ENCODE assay signal across 22 cellular contexts in the genomic region with DNA sequence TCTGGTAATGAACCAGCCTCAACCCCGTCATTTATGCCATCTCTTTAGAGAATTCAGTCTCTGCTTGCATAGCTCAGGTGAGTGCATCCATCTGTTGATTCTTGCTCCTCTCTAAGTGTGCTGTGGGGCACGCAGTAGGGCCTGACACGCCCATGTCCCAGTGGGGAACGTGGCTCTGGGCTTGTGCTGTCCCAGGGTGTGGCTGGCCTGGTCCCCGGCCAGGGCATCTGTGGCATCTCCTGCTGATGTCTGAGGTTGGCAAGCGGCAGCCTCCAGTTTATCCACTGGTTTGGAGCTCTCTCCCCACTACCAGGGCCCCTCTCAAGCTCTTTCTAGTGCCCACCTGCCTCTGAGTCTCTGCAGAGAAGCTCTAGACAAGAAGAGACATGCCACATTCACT.
DNase-seq lines count a peak whose midpoint lies in the region; ATAC-seq, FAIRE-seq and TF ChIP-seq lines count a peak whose summit lies in the region.
"Had no signal": no experiment of that assay in that cellular context is flagged by ENCODE, and none has a peak within 500 bp of the region (broad histone marks: within the 10 kb centered on the region; RNA-seq: fewer than 3 reads in every experiment).

No MANE protein-coding gene starts in this region.

- H3K4me3 Mint-ChIP-seq in MCF 10A (ENCODE audit: unreplicated experiment) = no peak overlapping the region
- no peak overlapping the region for H3K4me3 Mint-ChIP-seq in T-helper 17 cell
- H3K4me3 Mint-ChIP-seq: CD4-positive, alpha-beta memory T cell had no signal

- dilution Hi-C loops in mammary epithelial cell (cut with HindIII; ENCODE audit: low sequenced_read_pairs) = no loop called here
- dilution Hi-C loops in keratinocyte (cut with MboI; ENCODE audit: extremely low pct_ligation_motif_present, low sequenced_read_pairs) = loop anchor here (25.0 kb wide), 1 partner anchor 191 kb away; a partner anchor contains a TSS

- H3K4me2 ChIP-seq in mammary epithelial cell (ENCODE audit: insufficient read depth, low read depth, low read length) = no peak overlapping the region
- H3K4me2 ChIP-seq in keratinocyte (ENCODE audit: control insufficient read depth, extremely low read depth, insufficient read depth, low read depth, low read length) = peak overlapping the region; percentile 24
- H3K4me2 ChIP-seq: A549, KMS-11 had no signal

- no peaks in the 10 kb centered on the region for H3K9me1 ChIP-seq in keratinocyte (ENCODE audit: control insufficient read depth, extremely low read depth, insufficient read depth, low read length)

- H3K27ac Mint-ChIP-seq in MCF 10A (ENCODE audit: low read depth, unreplicated experiment) = no peak overlapping the region
- H3K27ac Mint-ChIP-seq in T-helper 17 cell = peak overlapping the region; percentile 67
- H3K27ac Mint-ChIP-seq: CD4-positive, alpha-beta memory T cell had no signal

- POLR2A ChIA-PET in MCF 10A (lab: Yijun Ruan, JAX) = interaction anchor here (0.7 to 1.7 kb wide), 4 partner anchors 8 to 74 kb away, joined by 3 to 7 read pairs (median 4); no protein-coding TSS in a partner anchor

- no peak overlapping the region for H3K27ac ChIP-seq in mammary epithelial cell (ENCODE audit: insufficient read depth, low read depth, low read length)
- no peak overlapping the region for H3K27ac ChIP-seq in keratinocyte (ENCODE audit: control insufficient read depth, insufficient read depth, low read length)
- no peak overlapping the region for H3K27ac ChIP-seq in upper lobe of right lung
- H3K27ac ChIP-seq: A549, KMS-11, SK-N-MC had no signal

- WGBS in mammary epithelial cell (ENCODE audit: low coverage, missing lambda C conversion rate) = 55% methylated on average over 6 of the region's 6 CpGs

- no peaks in the 10 kb centered on the region for H3K9me3 Mint-ChIP-seq in MCF 10A (ENCODE audit: unreplicated experiment)
- H3K9me3 Mint-ChIP-seq: CD4-positive, alpha-beta memory T cell had no signal

- H2AFZ ChIP-seq in mammary epithelial cell (ENCODE audit: low read depth, low read length) (peak overlapping the region; percentile 62), keratinocyte (ENCODE audit: control insufficient read depth, low read length) (peak overlapping the region; percentile 17)

- in situ Hi-C loops in mammary epithelial cell (cut with MboI; ENCODE audit: low sequenced_read_pairs in 2 of 2) = no loop called here

- H3K9ac ChIP-seq in mammary epithelial cell (ENCODE audit: insufficient read depth, low read length) (no peak overlapping the region), keratinocyte (ENCODE audit: control insufficient read depth, extremely low read depth, insufficient read depth, low read length) (peak overlapping the region; percentile 17)
- H3K9ac ChIP-seq: KMS-11 had no signal

- H3K36me3 Mint-ChIP-seq in MCF 10A (ENCODE audit: insufficient read depth, unreplicated experiment) = no peaks in the 10 kb centered on the region
- H3K36me3 Mint-ChIP-seq in T-helper 17 cell (ENCODE audit: low read depth) = no peaks in the 10 kb centered on the region
- H3K36me3 Mint-ChIP-seq: CD4-positive, alpha-beta memory T cell had no signal

- peaks cover 7% of the 10 kb centered on the region for H3K4me1 ChIP-seq in mammary epithelial cell (ENCODE audit: insufficient read depth, low read length)
- peaks cover 12% of the 10 kb centered on the region for H3K4me1 ChIP-seq in keratinocyte (ENCODE audit: control insufficient read depth, extremely low read depth, insufficient read depth, low read length)
- H3K4me1 ChIP-seq in upper lobe of right lung = no peaks in the 10 kb centered on the region
- H3K4me1 ChIP-seq: A549 had no signal

- no peak for DNase-seq in mammary epithelial cell
- no peak for DNase-seq in MCF 10A (ENCODE audit: unreplicated experiment)
- DNase-seq in T-helper 17 cell = no peak
- DNase-seq in keratinocyte (ENCODE audit: low read depth, low spot score) = no peak
- no peak for DNase-seq in upper lobe of right lung
- DNase-seq in hippocampal formation (lab: John Stamatoyannopoulos, UW) = no peak
- no peak for DNase-seq in DMS79 treated with DMSO at 0.1 percent for 48 hours (lab: John Stamatoyannopoulos, UW)
- DNase-seq in GM19240 (ENCODE audit: insufficient read length, low spot score) = no peak
- DNase-seq: CD4-positive, alpha-beta memory T cell; DMS153; EL; NCI-H1436 treated with DMSO at 0.1 percent for 48 hours; NCI-H2029; NCI-H526; NK-92 treated with Interleukin-12 subunit alpha and Interleukin-12 subunit beta, amount 100 ng/mL, for 24 hours; SHP77 had no signal

- CTCF ChIA-PET in mammary epithelial cell (lab: Charles Lee; ENCODE audit: low non-redundant PET) = no interaction called here
- CTCF ChIA-PET in MCF 10A (lab: Yijun Ruan, JAX) = interaction anchor here (0.6 kb wide), 1 partner anchor 185 kb away, joined by 3 read pairs; no protein-coding TSS in a partner anchor

- no peaks in the 10 kb centered on the region for H3K36me3 ChIP-seq in mammary epithelial cell (ENCODE audit: insufficient read depth, low read length)
- H3K36me3 ChIP-seq in keratinocyte (ENCODE audit: control insufficient read depth in 2 of 2, extremely low read depth in 1 of 2, insufficient read depth in 2 of 2, low read length in 2 of 2) = no peaks in the 10 kb centered on the region
- no peaks in the 10 kb centered on the region for H3K36me3 ChIP-seq in upper lobe of right lung

- H3K9me3 ChIP-seq in mammary epithelial cell (replicated peaks; ENCODE audit: insufficient read depth, low read length) = no peaks in the 10 kb centered on the region
- no peaks in the 10 kb centered on the region for H3K9me3 ChIP-seq in T-helper 17 cell (ENCODE audit: control insufficient read depth, low read length, poor library complexity, severe bottlenecking)
- no peaks in the 10 kb centered on the region for H3K9me3 ChIP-seq in keratinocyte (ENCODE audit: control insufficient read depth, low read depth, low read length)
- no peaks in the 10 kb centered on the region for H3K9me3 ChIP-seq in upper lobe of right lung
- H3K9me3 ChIP-seq: A549 had no signal

- BruUV-seq in mammary epithelial cell (replicated peaks; lab: Mats Ljungman, UMichigan) (no TSS peak), MCF 10A (replicated peaks; lab: Mats Ljungman, UMichigan) (no TSS peak)

- no peaks in the 10 kb centered on the region for H3K27me3 ChIP-seq in mammary epithelial cell (ENCODE audit: insufficient read depth, low read length)
- H3K27me3 ChIP-seq in keratinocyte (ENCODE audit: control insufficient read depth, extremely low read depth, insufficient read depth, low read length) = no peaks in the 10 kb centered on the region
- no peaks in the 10 kb centered on the region for H3K27me3 ChIP-seq in upper lobe of right lung

- H3K27me3 Mint-ChIP-seq in MCF 10A (ENCODE audit: insufficient read depth, unreplicated experiment) (no peaks in the 10 kb centered on the region), T-helper 17 cell (no peaks in the 10 kb centered on the region)
- H3K27me3 Mint-ChIP-seq: CD4-positive, alpha-beta memory T cell had no signal

- FAIRE-seq in keratinocyte (lab: Jason Lieb, UNC) = peak; percentile 43
- FAIRE-seq: A549, GM12878, H54, RCC 7860 had no signal

- H3K4me3 ChIP-seq in mammary epithelial cell (replicated peaks in 1 of 3; ENCODE audit: insufficient read depth in 1 of 3, low read depth in 2 of 3, low read length in 3 of 3) (no peak overlapping the region), keratinocyte (ENCODE audit: control insufficient read depth in 2 of 3, extremely low read depth in 1 of 3, insufficient read depth in 2 of 3, low read depth in 1 of 3, low read length in 3 of 3) (no peak overlapping the region), upper lobe of right lung (no peak overlapping the region)
- H3K4me3 ChIP-seq: A549, GM12878, SK-N-MC had no signal

- H3K4me1 Mint-ChIP-seq in MCF 10A (ENCODE audit: insufficient read depth, unreplicated experiment) (peaks cover 19% of the 10 kb centered on the region), T-helper 17 cell (no peaks in the 10 kb centered on the region)
- H3K4me1 Mint-ChIP-seq: CD4-positive, alpha-beta memory T cell had no signal

- H3K79me2 ChIP-seq in mammary epithelial cell (ENCODE audit: insufficient read depth, low read length) (no peaks in the 10 kb centered on the region), keratinocyte (ENCODE audit: control insufficient read depth, insufficient read depth, low read length) (no peaks in the 10 kb centered on the region)

- ATAC-seq in T-helper 17 cell (no peak), upper lobe of right lung (peak; percentile 14)
- ATAC-seq: A549, GM12878 had no signal

- TF ChIP-seq CTCF in mammary epithelial cell (conservative IDR thresholded peaks at IDR 0.05 in 1 of 2, IDR thresholded peaks at IDR 0.05 in 1 of 2; ENCODE audit: extremely low read depth in 1 of 2, insufficient read depth in 1 of 2, low read depth in 1 of 2, low read length in 2 of 2) (no peak), MCF 10A (IDR thresholded peaks at IDR 0.05; ENCODE audit: unreplicated experiment) (no peak), keratinocyte (optimal IDR thresholded peaks at IDR 0.05 in 1 of 3, IDR thresholded peaks at IDR 0.05 in 1 of 3, conservative IDR thresholded peaks at IDR 0.05 in 1 of 3; ENCODE audit: extremely low read depth in 1 of 3, insufficient read depth in 2 of 3, low read length in 3 of 3) (no peak), upper lobe of right lung (IDR thresholded peaks at IDR 0.05) (no peak)

- H4K20me1 ChIP-seq in mammary epithelial cell (ENCODE audit: insufficient read depth, low read length) (no peaks in the 10 kb centered on the region), keratinocyte (ENCODE audit: control insufficient read depth, extremely low read depth, insufficient read depth, low read length) (no peaks in the 10 kb centered on the region)

- intact Hi-C loops in mammary epithelial cell (cut with micrococcal nuclease) = no loop called here
- intact Hi-C loops in MCF 10A (cut with micrococcal nuclease) = no loop called here
- intact Hi-C loops in upper lobe of right lung (cut with DNase I) = no loop called here
